1 cellular context compared by ENCODE assay signal in genomic region chr11:208177-208916, GRCh38.
TF ChIP-seq lines count a peak whose summit lies in the region.

No MANE protein-coding gene starts in this region.

TF ChIP-seq in HepG2, 621 proteins besides CTCF, POLR2A, EP300 and RAD21 (continued from another document):
- TF ChIP-seq PAXIP1 (CRISPR knock-in tag; conservative IDR thresholded peaks at IDR 0.05) (no peak), ZSCAN31 (CRISPR knock-in tag; IDR thresholded peaks at IDR 0.05; ENCODE audit: low read depth) (0 out of 2 replicates have a peak, but pooled peaks have one; percentile 7), ZNF576 (CRISPR knock-in tag; IDR thresholded peaks at IDR 0.05) (no peak), ZNF142 (CRISPR knock-in tag; IDR thresholded peaks at IDR 0.05) (no peak), ZNF432 (CRISPR knock-in tag; IDR thresholded peaks at IDR 0.05; ENCODE audit: borderline replicate concordance) (no peak), E2F5 (CRISPR knock-in tag; conservative IDR thresholded peaks at IDR 0.05) (peak; percentile 79; the same call in 1 of the 2 replicates), ZNF275 (CRISPR knock-in tag; IDR thresholded peaks at IDR 0.05; ENCODE audit: borderline replicate concordance) (0 out of 2 replicates have a peak, but pooled peaks have one; percentile 16)
